In genomic region chr2:3143602-3144001, GRCh38 we compare ENCODE assay signal across 16 cellular contexts.
DNase-seq lines count a peak whose midpoint lies in the region; ATAC-seq and TF ChIP-seq lines count a peak whose summit lies in the region.
"Had no signal": no experiment of that assay in that cellular context is flagged by ENCODE, and none has a peak within 500 bp of the region (broad histone marks: within the 10 kb centered on the region; RNA-seq: fewer than 3 reads in every experiment).

No MANE protein-coding gene starts in this region.

- TF ChIP-seq CTCF in C4-2B (conservative IDR thresholded peaks at IDR 0.05) (no peak), WTC11 (IDR thresholded peaks at IDR 0.05) (no peak), nephron progenitor cell (IDR thresholded peaks at IDR 0.05) (no peak), stomach (IDR thresholded peaks at IDR 0.05) (no peak), BE2C (IDR thresholded peaks at IDR 0.05; ENCODE audit: low read depth, low read length) (no peak)

- H3K27ac Mint-ChIP-seq in WTC11 (peak overlapping the region; percentile 39; the same call in 1 of the 2 replicates), nephron progenitor cell (peak overlapping the region; percentile 33)
- no peak overlapping the region for H3K27ac Mint-ChIP-seq in activated T-helper 1 cell treated with anti-CD3 and anti-CD28 coated beads, Interleukin-12 subunit alpha, Interleukin-12 subunit beta, Interleukin-2, Interleukin-4 antibody, amounts not matched to agents 30 ng/mL and 10 ng/mL and 1 ng/mL, durations not matched to agents 14 hours and 24 hours and 36 hours

- DNase-seq in WTC11 (ENCODE audit: low spot score) (no peak), nephron progenitor cell (no peak), stomach (peak; percentile 19), BE2C (no peak)
- no peak for DNase-seq in activated T-helper 1 cell treated with anti-CD3 and anti-CD28 coated beads, Interleukin-12 subunit alpha, Interleukin-12 subunit beta, Interleukin-2, Interleukin-4 antibody, amounts not matched to agents 30 ng/mL and 10 ng/mL and 1 ng/mL, durations not matched to agents 14 hours and 24 hours and 36 hours (ENCODE audit: low spot score)
- DNase-seq: DMS 273 treated with DMSO at 0.1 percent for 48 hours, MV-4-11, NCI-H1436 treated with DMSO at 0.1 percent for 48 hours, NCI-H2081, NCI-H2227 treated with DMSO at 0.1 percent for 48 hours, NCI-H526 treated with DMSO at 0.1 percent for 48 hours, SJCRH30 had no signal

- H3K9me3 ChIP-seq in stomach, result no peaks in the 10 kb centered on the region
- H3K9me3 ChIP-seq in BE2C, result 0 out of 2 replicates have a peak, but pooled peaks cover 3% of the 10 kb centered on the region
- H3K9me3 ChIP-seq: SJCRH30 had no signal

- H3K4me1 Mint-ChIP-seq in WTC11 (peaks cover 2% of the 10 kb centered on the region; the same call in 1 of the 2 replicates), nephron progenitor cell (peaks cover 57% of the 10 kb centered on the region)
- H3K4me1 Mint-ChIP-seq in activated T-helper 1 cell treated with anti-CD3 and anti-CD28 coated beads, Interleukin-12 subunit alpha, Interleukin-12 subunit beta, Interleukin-2, Interleukin-4 antibody, amounts not matched to agents 30 ng/mL and 10 ng/mL and 1 ng/mL, durations not matched to agents 14 hours and 24 hours and 36 hours (ENCODE audit: low read depth), result no peaks in the 10 kb centered on the region

- ATAC-seq in WTC11, result no peak
- ATAC-seq in HG03439 (IDR thresholded peaks at IDR 0.05; ENCODE audit: unreplicated experiment), result no peak
- ATAC-seq: HCT116 had no signal

- TF ChIP-seq POLR2A in stomach (IDR thresholded peaks at IDR 0.05), result no peak

- intact Hi-C loops in stomach (cut with DNase I; ENCODE audit: low total_unique reads), result no loop called here
- intact Hi-C loops in activated T-helper 1 cell treated with anti-CD3 and anti-CD28 coated beads, Interleukin-12 subunit alpha, Interleukin-12 subunit beta, Interleukin-2, Interleukin-4 antibody, amounts not matched to agents 30 ng/mL and 10 ng/mL and 1 ng/mL, durations not matched to agents 14 hours and 24 hours and 36 hours (cut with micrococcal nuclease), result no loop called here

- no peak for TF ChIP-seq EP300 in stomach (IDR thresholded peaks at IDR 0.05)

- H3K9me3 Mint-ChIP-seq in WTC11 (no peaks in the 10 kb centered on the region), nephron progenitor cell (no peaks in the 10 kb centered on the region)
- no peaks in the 10 kb centered on the region for H3K9me3 Mint-ChIP-seq in activated T-helper 1 cell treated with anti-CD3 and anti-CD28 coated beads, Interleukin-12 subunit alpha, Interleukin-12 subunit beta, Interleukin-2, Interleukin-4 antibody, amounts not matched to agents 30 ng/mL and 10 ng/mL and 1 ng/mL, durations not matched to agents 14 hours and 24 hours and 36 hours

- H3K4me3 Mint-ChIP-seq in WTC11 (no peak overlapping the region), nephron progenitor cell (no peak overlapping the region)
- no peak overlapping the region for H3K4me3 Mint-ChIP-seq in activated T-helper 1 cell treated with anti-CD3 and anti-CD28 coated beads, Interleukin-12 subunit alpha, Interleukin-12 subunit beta, Interleukin-2, Interleukin-4 antibody, amounts not matched to agents 30 ng/mL and 10 ng/mL and 1 ng/mL, durations not matched to agents 14 hours and 24 hours and 36 hours

- peak overlapping the region; percentile 30; the same call in 1 of the 2 replicates for H3K27ac ChIP-seq in C4-2B
- no peak overlapping the region for H3K27ac ChIP-seq in stomach
- H3K27ac ChIP-seq: RWPE1, SJCRH30 had no signal

- H3K4me3 ChIP-seq in stomach (no peak overlapping the region), BE2C (ENCODE audit: low read depth, low read length) (no peak overlapping the region)
- H3K4me3 ChIP-seq: SJCRH30 had no signal

- H3K4me1 ChIP-seq in stomach (no peaks in the 10 kb centered on the region), BE2C (no peaks in the 10 kb centered on the region)

- POLR2A ChIA-PET in WTC11 (lab: Charles Lee), result interaction anchor here (1.0 kb wide), 1 partner anchor 13 kb away, joined by 3 read pairs; no protein-coding TSS in a partner anchor

- CTCF ChIA-PET in WTC11 (lab: Charles Lee), result no interaction called here

- H3K27me3 ChIP-seq in stomach (no peaks in the 10 kb centered on the region), BE2C (no peaks in the 10 kb centered on the region)
- H3K27me3 ChIP-seq: SJCRH30 had no signal

- H3K36me3 Mint-ChIP-seq in WTC11, result no peaks in the 10 kb centered on the region
- H3K36me3 Mint-ChIP-seq in nephron progenitor cell (ENCODE audit: low read depth), result no peaks in the 10 kb centered on the region
- no peaks in the 10 kb centered on the region for H3K36me3 Mint-ChIP-seq in activated T-helper 1 cell treated with anti-CD3 and anti-CD28 coated beads, Interleukin-12 subunit alpha, Interleukin-12 subunit beta, Interleukin-2, Interleukin-4 antibody, amounts not matched to agents 30 ng/mL and 10 ng/mL and 1 ng/mL, durations not matched to agents 14 hours and 24 hours and 36 hours (ENCODE audit: low read depth)

- H3K36me3 ChIP-seq in stomach (no peaks in the 10 kb centered on the region), BE2C (no peaks in the 10 kb centered on the region)
- H3K36me3 ChIP-seq: SJCRH30 had no signal

- H3K27me3 Mint-ChIP-seq in WTC11 (ENCODE audit: low read depth) (no peaks in the 10 kb centered on the region), nephron progenitor cell (ENCODE audit: low read depth, poor library complexity) (peaks cover 3% of the 10 kb centered on the region)
- H3K27me3 Mint-ChIP-seq in activated T-helper 1 cell treated with anti-CD3 and anti-CD28 coated beads, Interleukin-12 subunit alpha, Interleukin-12 subunit beta, Interleukin-2, Interleukin-4 antibody, amounts not matched to agents 30 ng/mL and 10 ng/mL and 1 ng/mL, durations not matched to agents 14 hours and 24 hours and 36 hours (ENCODE audit: insufficient read depth), result no peaks in the 10 kb centered on the region

- 64 to 77% (median 70%) methylated on average over 5 to 8 of the region's 8 CpGs for whole genome bisulfite sequencing in stomach, 5 donors

TF ChIP-seq in WTC11, 78 proteins besides CTCF, POLR2A, EP300 and RAD21:
- TF ChIP-seq CREM (CRISPR knock-in tag; IDR thresholded peaks at IDR 0.05) (no peak), NFATC4 (CRISPR knock-in tag; IDR thresholded peaks at IDR 0.05) (no peak), TP53 (CRISPR knock-in tag; IDR thresholded peaks at IDR 0.05) (no peak), SMAD3 (CRISPR knock-in tag; IDR thresholded peaks at IDR 0.05; ENCODE audit: borderline replicate concordance) (no peak)
